Comparison of ENCODE assay signal across 1 cellular context in the genomic region with DNA sequence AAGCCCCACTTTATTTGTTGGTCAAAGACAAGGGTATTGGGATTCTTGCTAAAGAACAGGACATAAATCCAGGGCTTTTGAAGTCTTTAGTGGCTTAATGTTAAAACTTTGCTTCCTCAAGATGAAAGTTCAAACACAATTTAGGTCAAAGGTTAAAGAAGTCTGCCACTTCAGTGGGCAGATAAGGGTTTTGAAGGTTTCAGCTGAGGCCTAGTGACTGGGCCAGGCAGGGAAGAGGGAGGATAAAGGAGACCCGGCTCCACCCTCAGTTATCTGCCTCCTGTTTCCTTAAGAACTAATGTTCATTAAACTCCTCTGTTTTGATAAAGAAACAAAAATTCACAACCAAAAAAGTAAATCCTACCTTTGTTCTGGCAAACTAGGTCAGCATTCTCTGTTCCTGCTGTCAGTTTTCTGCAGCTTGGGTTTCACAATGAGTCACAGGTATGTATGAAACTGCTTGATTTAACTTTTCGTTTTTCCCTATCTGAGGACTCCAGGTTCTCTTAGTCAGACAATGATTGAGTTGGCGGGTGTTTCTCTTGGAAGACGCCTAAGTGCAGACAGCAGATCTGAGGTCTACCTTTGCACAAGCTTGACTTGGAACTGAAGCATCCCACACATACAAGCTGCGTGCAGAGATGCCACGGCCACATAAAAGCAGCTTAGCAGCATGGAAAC.
A peak's percentile ranks its signal among the peaks of the same experiment; 100 is the strongest.
TF ChIP-seq lines count a peak whose summit lies in the region.

No MANE protein-coding gene starts in this region.

TF ChIP-seq in K562, 482 proteins besides CTCF, POLR2A, EP300 and RAD21 (continued from another document):
- TF ChIP-seq, protein P1, sequence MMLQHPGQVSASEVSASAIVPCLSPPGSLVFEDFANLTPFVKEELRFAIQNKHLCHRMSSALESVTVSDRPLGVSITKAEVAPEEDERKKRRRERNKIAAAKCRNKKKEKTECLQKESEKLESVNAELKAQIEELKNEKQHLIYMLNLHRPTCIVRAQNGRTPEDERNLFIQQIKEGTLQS (IDR thresholded peaks at IDR 0.05) = 0 out of 2 replicates have a peak, but pooled peaks have one; percentile 14
- TF ChIP-seq, protein P1 (CRISPR knock-in tag; conservative IDR thresholded peaks at IDR 0.05) = no peak
- no peak for TF ChIP-seq DNMT1 (IDR thresholded peaks at IDR 0.05)
- TF ChIP-seq RBM22 (IDR thresholded peaks at IDR 0.05; ENCODE audit: low read depth, low read length, poor library complexity, severe bottlenecking) = no peak
- peak; percentile 22 for TF ChIP-seq MEIS2 (IDR thresholded peaks at IDR 0.05; ENCODE audit: partially characterized antibody)
- no peak for TF ChIP-seq KLF6 (CRISPR knock-in tag; IDR thresholded peaks at IDR 0.05; ENCODE audit: borderline replicate concordance)
- no peak for TF ChIP-seq BRF2 (IDR thresholded peaks at IDR 0.05; ENCODE audit: borderline replicate concordance, insufficient read depth, insufficient read length)
- TF ChIP-seq, protein P2, sequence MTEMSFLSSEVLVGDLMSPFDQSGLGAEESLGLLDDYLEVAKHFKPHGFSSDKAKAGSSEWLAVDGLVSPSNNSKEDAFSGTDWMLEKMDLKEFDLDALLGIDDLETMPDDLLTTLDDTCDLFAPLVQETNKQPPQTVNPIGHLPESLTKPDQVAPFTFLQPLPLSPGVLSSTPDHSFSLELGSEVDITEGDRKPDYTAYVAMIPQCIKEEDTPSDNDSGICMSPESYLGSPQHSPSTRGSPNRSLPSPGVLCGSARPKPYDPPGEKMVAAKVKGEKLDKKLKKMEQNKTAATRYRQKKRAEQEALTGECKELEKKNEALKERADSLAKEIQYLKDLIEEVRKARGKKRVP (CRISPR knock-in tag; IDR thresholded peaks at IDR 0.05) = no peak
- TF ChIP-seq, protein P3, sequence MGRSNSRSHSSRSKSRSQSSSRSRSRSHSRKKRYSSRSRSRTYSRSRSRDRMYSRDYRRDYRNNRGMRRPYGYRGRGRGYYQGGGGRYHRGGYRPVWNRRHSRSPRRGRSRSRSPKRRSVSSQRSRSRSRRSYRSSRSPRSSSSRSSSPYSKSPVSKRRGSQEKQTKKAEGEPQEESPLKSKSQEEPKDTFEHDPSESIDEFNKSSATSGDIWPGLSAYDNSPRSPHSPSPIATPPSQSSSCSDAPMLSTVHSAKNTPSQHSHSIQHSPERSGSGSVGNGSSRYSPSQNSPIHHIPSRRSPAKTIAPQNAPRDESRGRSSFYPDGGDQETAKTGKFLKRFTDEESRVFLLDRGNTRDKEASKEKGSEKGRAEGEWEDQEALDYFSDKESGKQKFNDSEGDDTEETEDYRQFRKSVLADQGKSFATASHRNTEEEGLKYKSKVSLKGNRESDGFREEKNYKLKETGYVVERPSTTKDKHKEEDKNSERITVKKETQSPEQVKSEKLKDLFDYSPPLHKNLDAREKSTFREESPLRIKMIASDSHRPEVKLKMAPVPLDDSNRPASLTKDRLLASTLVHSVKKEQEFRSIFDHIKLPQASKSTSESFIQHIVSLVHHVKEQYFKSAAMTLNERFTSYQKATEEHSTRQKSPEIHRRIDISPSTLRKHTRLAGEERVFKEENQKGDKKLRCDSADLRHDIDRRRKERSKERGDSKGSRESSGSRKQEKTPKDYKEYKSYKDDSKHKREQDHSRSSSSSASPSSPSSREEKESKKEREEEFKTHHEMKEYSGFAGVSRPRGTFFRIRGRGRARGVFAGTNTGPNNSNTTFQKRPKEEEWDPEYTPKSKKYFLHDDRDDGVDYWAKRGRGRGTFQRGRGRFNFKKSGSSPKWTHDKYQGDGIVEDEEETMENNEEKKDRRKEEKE (IDR thresholded peaks at IDR 0.05; ENCODE audit: borderline replicate concordance in 1 of 2, control insufficient read depth in 1 of 2, low read depth in 2 of 2, low read length in 1 of 2) = no peak
- no peak for TF ChIP-seq SMAD4 (CRISPR knock-in tag; conservative IDR thresholded peaks at IDR 0.05)
- no peak for TF ChIP-seq RBM25 (IDR thresholded peaks at IDR 0.05; ENCODE audit: low read depth, low read length, severe bottlenecking)
- peak; percentile 59 for TF ChIP-seq FOSL1 (tag; conservative IDR thresholded peaks at IDR 0.05)
- TF ChIP-seq TSHZ1 (CRISPR knock-in tag; IDR thresholded peaks at IDR 0.05) = no peak
- no peak for TF ChIP-seq GABPA (tag; conservative IDR thresholded peaks at IDR 0.05; ENCODE audit: low read depth)
- TF ChIP-seq KLF1 (tag; IDR thresholded peaks at IDR 0.05) = no peak
- TF ChIP-seq MAFF (IDR thresholded peaks at IDR 0.05; ENCODE audit: low read length) = no peak
- TF ChIP-seq CBX3 (IDR thresholded peaks at IDR 0.05; ENCODE audit: borderline replicate concordance in 1 of 2, low read length in 2 of 2) = no peak
- TF ChIP-seq SRSF9 (IDR thresholded peaks at IDR 0.05; ENCODE audit: borderline replicate concordance, low read depth, low read length) = no peak
- TF ChIP-seq CEBPG (CRISPR knock-in tag; IDR thresholded peaks at IDR 0.05) = no peak
- no peak for TF ChIP-seq CEBPG (tag; conservative IDR thresholded peaks at IDR 0.05 in 1 of 2, IDR thresholded peaks at IDR 0.05 in 1 of 2)
- peak; percentile 40; the same call in 1 of the 2 replicates for TF ChIP-seq TCF3 (CRISPR knock-in tag; IDR thresholded peaks at IDR 0.05)
- no peak for TF ChIP-seq REST (CRISPR knock-in tag; IDR thresholded peaks at IDR 0.05; ENCODE audit: low read depth)
- peak; percentile 47 for TF ChIP-seq ARID1B (IDR thresholded peaks at IDR 0.05)
- TF ChIP-seq ATF7 (IDR thresholded peaks at IDR 0.05) = no peak
- TF ChIP-seq JUNB (CRISPR knock-in tag; conservative IDR thresholded peaks at IDR 0.05) = no peak
- peak; percentile 54 for TF ChIP-seq CBFA2T2 (conservative IDR thresholded peaks at IDR 0.05)
- TF ChIP-seq, protein P4, sequence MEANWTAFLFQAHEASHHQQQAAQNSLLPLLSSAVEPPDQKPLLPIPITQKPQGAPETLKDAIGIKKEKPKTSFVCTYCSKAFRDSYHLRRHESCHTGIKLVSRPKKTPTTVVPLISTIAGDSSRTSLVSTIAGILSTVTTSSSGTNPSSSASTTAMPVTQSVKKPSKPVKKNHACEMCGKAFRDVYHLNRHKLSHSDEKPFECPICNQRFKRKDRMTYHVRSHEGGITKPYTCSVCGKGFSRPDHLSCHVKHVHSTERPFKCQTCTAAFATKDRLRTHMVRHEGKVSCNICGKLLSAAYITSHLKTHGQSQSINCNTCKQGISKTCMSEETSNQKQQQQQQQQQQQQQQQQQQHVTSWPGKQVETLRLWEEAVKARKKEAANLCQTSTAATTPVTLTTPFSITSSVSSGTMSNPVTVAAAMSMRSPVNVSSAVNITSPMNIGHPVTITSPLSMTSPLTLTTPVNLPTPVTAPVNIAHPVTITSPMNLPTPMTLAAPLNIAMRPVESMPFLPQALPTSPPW (CRISPR knock-in tag; IDR thresholded peaks at IDR 0.05) = no peak
- TF ChIP-seq POLR3G (IDR thresholded peaks at IDR 0.05; ENCODE audit: extremely low read depth, insufficient read length, insufficient replicate concordance) = no peak
- no peak for TF ChIP-seq TBL1XR1 (IDR thresholded peaks at IDR 0.05; ENCODE audit: low read length in 2 of 2)
- no peak for TF ChIP-seq PURB (CRISPR knock-in tag; IDR thresholded peaks at IDR 0.05; ENCODE audit: low read depth)
- no peak for TF ChIP-seq ZNF696 (CRISPR knock-in tag; conservative IDR thresholded peaks at IDR 0.05)
- peak; percentile 62 to 65; a peak in 3 of 4 replicates for TF ChIP-seq KDM1A (IDR thresholded peaks at IDR 0.05)
- TF ChIP-seq NR2C2 (CRISPR knock-in tag; IDR thresholded peaks at IDR 0.05) = no peak
- TF ChIP-seq NR2C2 (tag; IDR thresholded peaks at IDR 0.05) = peak; percentile 58
- TF ChIP-seq TEAD4 (IDR thresholded peaks at IDR 0.05; ENCODE audit: low read length) = peak; percentile 46; the same call in 1 of the 2 replicates
- TF ChIP-seq TEAD4 (CRISPR knock-in tag; IDR thresholded peaks at IDR 0.05; ENCODE audit: borderline replicate concordance) = no peak
- TF ChIP-seq, protein P5, sequence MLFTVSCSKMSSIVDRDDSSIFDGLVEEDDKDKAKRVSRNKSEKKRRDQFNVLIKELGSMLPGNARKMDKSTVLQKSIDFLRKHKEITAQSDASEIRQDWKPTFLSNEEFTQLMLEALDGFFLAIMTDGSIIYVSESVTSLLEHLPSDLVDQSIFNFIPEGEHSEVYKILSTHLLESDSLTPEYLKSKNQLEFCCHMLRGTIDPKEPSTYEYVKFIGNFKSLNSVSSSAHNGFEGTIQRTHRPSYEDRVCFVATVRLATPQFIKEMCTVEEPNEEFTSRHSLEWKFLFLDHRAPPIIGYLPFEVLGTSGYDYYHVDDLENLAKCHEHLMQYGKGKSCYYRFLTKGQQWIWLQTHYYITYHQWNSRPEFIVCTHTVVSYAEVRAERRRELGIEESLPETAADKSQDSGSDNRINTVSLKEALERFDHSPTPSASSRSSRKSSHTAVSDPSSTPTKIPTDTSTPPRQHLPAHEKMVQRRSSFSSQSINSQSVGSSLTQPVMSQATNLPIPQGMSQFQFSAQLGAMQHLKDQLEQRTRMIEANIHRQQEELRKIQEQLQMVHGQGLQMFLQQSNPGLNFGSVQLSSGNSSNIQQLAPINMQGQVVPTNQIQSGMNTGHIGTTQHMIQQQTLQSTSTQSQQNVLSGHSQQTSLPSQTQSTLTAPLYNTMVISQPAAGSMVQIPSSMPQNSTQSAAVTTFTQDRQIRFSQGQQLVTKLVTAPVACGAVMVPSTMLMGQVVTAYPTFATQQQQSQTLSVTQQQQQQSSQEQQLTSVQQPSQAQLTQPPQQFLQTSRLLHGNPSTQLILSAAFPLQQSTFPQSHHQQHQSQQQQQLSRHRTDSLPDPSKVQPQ (CRISPR knock-in tag; IDR thresholded peaks at IDR 0.05; ENCODE audit: borderline replicate concordance) = no peak
- TF ChIP-seq BHLHE40 (IDR thresholded peaks at IDR 0.05; ENCODE audit: low read length) = no peak
- TF ChIP-seq NRF1 (conservative IDR thresholded peaks at IDR 0.05 in 1 of 2, IDR thresholded peaks at IDR 0.05 in 1 of 2) = no peak
- no peak for TF ChIP-seq PHF8 (IDR thresholded peaks at IDR 0.05; ENCODE audit: borderline replicate concordance, low read length)
- TF ChIP-seq GABPB2 (CRISPR knock-in tag; conservative IDR thresholded peaks at IDR 0.05) = no peak
- TF ChIP-seq DPF2 (IDR thresholded peaks at IDR 0.05) = 0 out of 2 replicates have a peak, but pooled peaks have one; percentile 22
- peak; percentile 83 for TF ChIP-seq ZNF766 (CRISPR knock-in tag; conservative IDR thresholded peaks at IDR 0.05)
- TF ChIP-seq ZNF707 (CRISPR knock-in tag; conservative IDR thresholded peaks at IDR 0.05) = no peak
- no peak for TF ChIP-seq PYGO2 (tag; IDR thresholded peaks at IDR 0.05)
- TF ChIP-seq YY1 (IDR thresholded peaks at IDR 0.05; ENCODE audit: borderline replicate concordance in 1 of 3, control insufficient read depth in 1 of 3, extremely low read depth in 1 of 3, insufficient read depth in 3 of 3, insufficient read length in 1 of 3, insufficient replicate concordance in 2 of 3, low read depth in 1 of 3, low read length in 2 of 3) = no peak
- TF ChIP-seq PCBP1 (IDR thresholded peaks at IDR 0.05; ENCODE audit: low read depth, low read length, poor library complexity, severe bottlenecking) = no peak
- peak; percentile 7; the same call in 1 of the 2 replicates for TF ChIP-seq NFIC (IDR thresholded peaks at IDR 0.05)
TF ChIP-seq in K562: peak in this region for 16.
